8 cellular contexts compared by ENCODE assay signal in genomic region chr6:151067684-151068596, GRCh38.
DNase-seq lines count a peak whose midpoint lies in the region; ATAC-seq, FAIRE-seq and TF ChIP-seq lines count a peak whose summit lies in the region.

No MANE protein-coding gene starts in this region.

- TF ChIP-seq POLR2A in GM12892 (IDR thresholded peaks at IDR 0.05; ENCODE audit: low read depth, low read length): no peak

- CTCF ChIA-PET in AG04449 (lab: Yijun Ruan, JAX): interaction anchor here (0.9 to 5.4 kb wide), 6 partner anchors 9 to 264 kb away, joined by 3 to 18 read pairs (median 5); no protein-coding TSS in a partner anchor
- CTCF ChIA-PET in GM10248 (lab: Yijun Ruan, JAX): interaction anchor here (1.2 to 3.0 kb wide), 4 partner anchors 11 to 54 kb away, joined by 3 to 11 read pairs (median 4); no protein-coding TSS in a partner anchor

- H3K4me3 ChIP-seq in AG04449 (ENCODE audit: low read depth, low read length): no peak overlapping the region; the same call in 1 of the 2 replicates
- H3K4me3 ChIP-seq in duodenal mucosa (ENCODE audit: low read depth in 1 of 2, low read length in 2 of 2): no peak overlapping the region
- no peak overlapping the region for H3K4me3 ChIP-seq in mucosa of stomach (ENCODE audit: low read length)

- H3K27me3 ChIP-seq in duodenal mucosa (ENCODE audit: control insufficient read depth in 1 of 2, insufficient read depth in 2 of 2, low read length in 2 of 2) (no peaks in the 10 kb centered on the region), mucosa of stomach (ENCODE audit: control insufficient read depth, insufficient read depth, low read length) (no peaks in the 10 kb centered on the region)

- POLR2A ChIA-PET in AG04449 (lab: Yijun Ruan, JAX) (interaction anchor here (0.7 kb wide), 1 partner anchor 173 kb away, joined by 3 read pairs; no protein-coding TSS in a partner anchor), GM10248 (lab: Yijun Ruan, JAX) (no interaction called here)

- TF ChIP-seq CTCF in AG04449 (IDR thresholded peaks at IDR 0.05; ENCODE audit: insufficient read depth, low read length, missing control alignments) (no peak), GM10248 (IDR thresholded peaks at IDR 0.05; ENCODE audit: control extremely low read depth, extremely low read depth, low read depth, missing control alignments) (no peak)

- H3K36me3 ChIP-seq in duodenal mucosa (ENCODE audit: control insufficient read depth in 1 of 2, insufficient read depth in 2 of 2, low read length in 2 of 2) (no peaks in the 10 kb centered on the region), mucosa of stomach (ENCODE audit: control insufficient read depth, insufficient read depth, low read length) (no peaks in the 10 kb centered on the region)

- peaks cover 8 to 24% of the 10 kb centered on the region in 2 donors for H3K4me1 ChIP-seq in duodenal mucosa (ENCODE audit: control insufficient read depth in 1 of 2, insufficient read depth in 2 of 2, low read length in 2 of 2)
- peaks cover 13% of the 10 kb centered on the region for H3K4me1 ChIP-seq in mucosa of stomach (ENCODE audit: control insufficient read depth, insufficient read depth, low read length)

- H3K9ac ChIP-seq in duodenal mucosa (ENCODE audit: low read depth in 1 of 2, low read length in 2 of 2) (no peak overlapping the region), mucosa of stomach (ENCODE audit: low read length) (peak overlapping the region; percentile 5)

- FAIRE-seq in GM12892 (lab: Jason Lieb, UNC): no peak

- DNase-seq in AG04449 (ENCODE audit: low read depth, low spot score) (peak; percentile 95), NCI-H1092 (lab: John Stamatoyannopoulos, UW) (peak; percentile 16), GM12892 (ENCODE audit: insufficient read length) (no peak), GM10248 (ENCODE audit: extremely low spot score) (no peak)

- ATAC-seq in HG02571 (IDR thresholded peaks at IDR 0.05; ENCODE audit: unreplicated experiment): no peak
- no peak for ATAC-seq in HG03571 (IDR thresholded peaks at IDR 0.05; ENCODE audit: unreplicated experiment)

- H3K27ac ChIP-seq in duodenal mucosa (ENCODE audit: low read depth, low read length): peak overlapping the region; percentile 39

- H3K9me3 ChIP-seq in duodenal mucosa (ENCODE audit: control insufficient read depth in 1 of 2, low read length in 2 of 2): no peaks in the 10 kb centered on the region
- no peaks in the 10 kb centered on the region for H3K9me3 ChIP-seq in mucosa of stomach (ENCODE audit: control insufficient read depth, low read length)

Comparison
In these comparisons a context has a peak if more than half of its experiments do, and no peak if none do; other contexts are left out.
1. DNase-seq: peak in AG04449 (single experiment) and NCI-H1092 (single experiment); none in GM12892 (single experiment) and GM10248 (single experiment).